In genomic region chr11:115379528-115379927, GRCh38 we compare ENCODE assay signal across 17 cellular contexts.
DNase-seq lines count a peak whose midpoint lies in the region; ATAC-seq, FAIRE-seq and TF ChIP-seq lines count a peak whose summit lies in the region.
"Had no signal": no experiment of that assay in that cellular context is flagged by ENCODE, and none has a peak within 500 bp of the region (broad histone marks: within the 10 kb centered on the region; RNA-seq: fewer than 3 reads in every experiment).

No MANE protein-coding gene starts in this region.

- DNase-seq in NOMO-1 treated with DMSO at 0.1 percent for 48 hours (lab: John Stamatoyannopoulos, UW; ENCODE audit: unreplicated experiment) (peak; percentile 75), NOMO-1 treated with dmso at 0.1 percent for 144 hours (lab: John Stamatoyannopoulos, UW; ENCODE audit: unreplicated experiment) (no peak), NCI-H345 treated with DMSO at 0.1 percent for 48 hours (lab: John Stamatoyannopoulos, UW; ENCODE audit: unreplicated experiment) (no peak), H54 (ENCODE audit: insufficient read length, low spot score) (no peak)
- DNase-seq: activated CD4-positive, CD25-positive, alpha-beta regulatory T cell; activated naive CD4-positive, alpha-beta T cell treated with anti-CD3 and anti-CD28 coated beads, Interleukin-2, amount 10 ng/mL, durations not matched to agents 7 days and 5 days; CD4-positive, alpha-beta T cell; naive B cell; NCI-H2081 treated with DMSO at 0.1 percent for 48 hours; NCI-H774; stimulated activated CD4-positive, alpha-beta T cell treated with anti-CD3 and anti-CD28 coated beads, Interleukin-12 subunit alpha, Interleukin-12 subunit beta, amount 100 ng/mL, for 4 hours had no signal

- FAIRE-seq in islet of Langerhans (lab: Jason Lieb, UNC) (peak; percentile 73), H54 (lab: Jason Lieb, UNC) (no peak)
- FAIRE-seq: A204.1 had no signal

- ATAC-seq in GM19467 (IDR thresholded peaks at IDR 0.05; ENCODE audit: unreplicated experiment) (peak; percentile 63), HG03442 (IDR thresholded peaks at IDR 0.05; ENCODE audit: unreplicated experiment) (peak; percentile 53), HG03196 (IDR thresholded peaks at IDR 0.05; ENCODE audit: unreplicated experiment) (no peak)
- ATAC-seq: HCT116 had no signal

- no peak for TF ChIP-seq POLR2A in H54 (IDR thresholded peaks at IDR 0.05; ENCODE audit: low read depth, low read length)
